In the genomic region with DNA sequence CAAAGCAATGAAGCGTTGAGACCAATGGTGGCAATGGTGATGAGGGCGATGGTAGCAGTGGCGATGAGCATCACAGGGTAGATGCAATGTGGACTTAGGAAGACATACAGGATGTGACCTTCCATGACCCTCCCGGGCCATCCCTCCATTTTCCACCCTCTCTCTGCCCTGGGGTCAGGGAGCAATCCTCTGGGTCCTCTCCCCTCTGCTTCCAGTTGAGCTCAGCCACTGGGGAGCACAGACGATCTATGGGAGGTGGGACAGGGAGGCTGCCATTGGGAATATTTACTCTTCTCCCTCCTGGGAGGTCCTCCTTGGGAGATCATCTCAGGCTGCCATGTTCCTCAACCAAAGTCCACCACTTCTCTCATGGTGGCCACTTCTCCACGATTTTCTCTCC, we compare ENCODE assay signal across 28 cellular contexts.
"Had no signal": no experiment of that assay in that cellular context is flagged by ENCODE, and none has a peak within 500 bp of the region (broad histone marks: within the 10 kb centered on the region; RNA-seq: fewer than 3 reads in every experiment).

No MANE protein-coding gene starts in this region.

- H3K36me3 Mint-ChIP-seq: activated CD4-positive, alpha-beta memory T cell treated with anti-CD3 and anti-CD28 coated beads for 36 hours; activated naive CD8-positive, alpha-beta T cell treated with anti-CD3 and anti-CD28 coated beads for 36 hours had no signal

- ATAC-seq: activated T-cell treated with anti-CD3 and anti-CD28 coated beads, Interleukin-2, amount 50 U/mL, for 4 hours had no signal

- H3K4me3 Mint-ChIP-seq: activated CD4-positive, alpha-beta memory T cell treated with anti-CD3 and anti-CD28 coated beads for 36 hours; activated naive CD8-positive, alpha-beta T cell treated with anti-CD3 and anti-CD28 coated beads for 36 hours; activated T-cell treated with anti-CD3 and anti-CD28 coated beads, Interleukin-2, amount 50 U/mL, for 4 hours; activated T-helper 1 cell treated with anti-CD3 and anti-CD28 coated beads, Interleukin-12 subunit alpha, Interleukin-12 subunit beta, Interleukin-2, Interleukin-4 antibody, amounts not matched to agents 30 ng/mL and 10 ng/mL and 1 ng/mL, durations not matched to agents 14 hours and 24 hours and 36 hours; central memory CD8-positive, alpha-beta T cell had no signal

- H3K4me1 Mint-ChIP-seq: activated naive CD8-positive, alpha-beta T cell treated with anti-CD3 and anti-CD28 coated beads for 36 hours; central memory CD8-positive, alpha-beta T cell had no signal

- H3K27ac Mint-ChIP-seq: activated CD4-positive, alpha-beta memory T cell treated with anti-CD3 and anti-CD28 coated beads for 36 hours; activated naive CD8-positive, alpha-beta T cell treated with anti-CD3 and anti-CD28 coated beads for 36 hours; activated T-helper 1 cell treated with anti-CD3 and anti-CD28 coated beads, Interleukin-12 subunit alpha, Interleukin-12 subunit beta, Interleukin-2, Interleukin-4 antibody, amounts not matched to agents 30 ng/mL and 10 ng/mL and 1 ng/mL, durations not matched to agents 14 hours and 24 hours and 36 hours had no signal

- DNase-seq: activated CD4-positive, alpha-beta memory T cell treated with anti-CD3 and anti-CD28 coated beads for 36 hours; activated CD4-positive, alpha-beta T cell treated with anti-CD3 and anti-CD28 coated beads, Interleukin-2, amount 50 U/mL, for 1 hour; activated CD8-positive, alpha-beta memory T cell treated with anti-CD3 and anti-CD28 coated beads, Interleukin-2, amount 50 U/mL, for 4 hours; activated gamma-delta T cell treated with Interleukin-2 at 50 U/mL for 16 hours; activated naive CD4-positive, alpha-beta T cell treated with anti-CD3 and anti-CD28 coated beads, Interleukin-2, amount 50 U/mL, for 16 hours; activated naive CD8-positive, alpha-beta T cell treated with anti-CD3 and anti-CD28 coated beads for 36 hours; activated T-cell treated with anti-CD3 and anti-CD28 coated beads for 4 hours; activated T-cell treated with anti-CD3 and anti-CD28 coated beads, Interleukin-2, amount 50 U/mL, for 4 hours; amniotic stem cell; aorta; brain microvascular endothelial cell; KG1; MM.1S; MV-4-11; NCI-H1092; NCI-H1436 treated with DMSO at 0.1 percent for 48 hours; NCI-H1694 treated with DMSO at 0.1 percent for 48 hours; NCI-H2029; NCI-H345; NCI-H524 treated with DMSO at 0.1 percent for 48 hours; NK-92 treated with Interleukin-12 subunit alpha and Interleukin-12 subunit beta, amount 100 ng/mL, for 24 hours; OCI-M1; Right ventricle myocardium superior; SW 1271; T-helper 1 cell; T1000 had no signal

- H3K9me3 Mint-ChIP-seq: activated CD4-positive, alpha-beta memory T cell treated with anti-CD3 and anti-CD28 coated beads for 36 hours; activated naive CD8-positive, alpha-beta T cell treated with anti-CD3 and anti-CD28 coated beads for 36 hours; activated T-helper 1 cell treated with anti-CD3 and anti-CD28 coated beads, Interleukin-12 subunit alpha, Interleukin-12 subunit beta, Interleukin-2, Interleukin-4 antibody, amounts not matched to agents 30 ng/mL and 10 ng/mL and 1 ng/mL, durations not matched to agents 14 hours and 24 hours and 36 hours; central memory CD8-positive, alpha-beta T cell had no signal
